Comparison of ENCODE assay signal across 8 cellular contexts in genomic region chr13:24680258-24680920, GRCh38. TPM values are rescaled to one million over a fixed set of nuclear protein-coding genes. Genes with fewer than 3 reads are reported as not detected.
DNase-seq lines count a peak whose midpoint lies in the region; ATAC-seq lines count a peak whose summit lies in the region.

Gene ATP12A (plus strand): TSS chr13:24680408. CDS start chr13:24680744, 336 bp downstream.

- H3K4me1 Mint-ChIP-seq in stimulated activated memory B cell treated with anti-CD40 and anti-IgM and Interleukin-4, amounts not matched to agents 10 μg/mL and 1 μg/mL and 100 μg/mL, for 72 hours, result peaks cover 25% of the 10 kb centered on the region

- H3K4me3 Mint-ChIP-seq in stimulated activated memory B cell treated with anti-CD40 and anti-IgM and Interleukin-4, amounts not matched to agents 10 μg/mL and 1 μg/mL and 100 μg/mL, for 72 hours, result peak within 1 kb of the TSS; percentile 65

- peaks cover 80% of the 10 kb centered on the region for H3K27me3 Mint-ChIP-seq in stimulated activated memory B cell treated with anti-CD40 and anti-IgM and Interleukin-4, amounts not matched to agents 10 μg/mL and 1 μg/mL and 100 μg/mL, for 72 hours

- peaks cover 3% of the 10 kb centered on the region for H3K9me3 Mint-ChIP-seq in stimulated activated memory B cell treated with anti-CD40 and anti-IgM and Interleukin-4, amounts not matched to agents 10 μg/mL and 1 μg/mL and 100 μg/mL, for 72 hours

- H3K9me3 ChIP-seq in MG63, result no peaks in the 10 kb centered on the region

- H3K4me3 ChIP-seq in MG63, result peak within 1 kb of the TSS; percentile 25; the same call in 1 of the 2 replicates

- no peak within 1 kb of the TSS for H3K27ac Mint-ChIP-seq in stimulated activated memory B cell treated with anti-CD40 and anti-IgM and Interleukin-4, amounts not matched to agents 10 μg/mL and 1 μg/mL and 100 μg/mL, for 72 hours

- peaks cover 11% of the 10 kb centered on the region for H3K27me3 ChIP-seq in MG63

- peak; percentile 49 for ATAC-seq in stimulated activated memory B cell treated with anti-CD40 and anti-IgM and Interleukin-4, amounts not matched to agents 10 μg/mL and 1 μg/mL and 100 μg/mL, for 72 hours

- no peaks in the 10 kb centered on the region for H3K36me3 Mint-ChIP-seq in stimulated activated memory B cell treated with anti-CD40 and anti-IgM and Interleukin-4, amounts not matched to agents 10 μg/mL and 1 μg/mL and 100 μg/mL, for 72 hours

- no peaks in the 10 kb centered on the region for H3K36me3 ChIP-seq in MG63

- DNase-seq in AG20443 (ENCODE audit: low spot score) (peak; percentile 32), MG63 (peak; percentile 31), islet precursor cell (peak; percentile 79), SHP77 (lab: John Stamatoyannopoulos, UW) (no peak), SK-N-DZ (ENCODE audit: low spot score) (no peak), NCI-H1694 treated with DMSO at 0.1 percent for 48 hours (lab: John Stamatoyannopoulos, UW) (no peak)
- DNase-seq in activated gamma-delta T cell treated with anti-CD3 and anti-CD28 coated beads, Interleukin-2, amount 50 U/mL, for 16 hours (ENCODE audit: low read depth), result peak; percentile 22

RNA-seq across cellular contexts. Expression of gene ATP12A, which starts in this region (rescaled TPM):
- total RNA-seq in MG63 (2014; rRNA removed; shearing (Covaris generic); ENCODE audit: low replicate concordance), result not detected in 2 replicates
- polyA plus RNA-seq in SK-N-DZ (2014; cell fraction: cytosol; rRNA removed), result 0.18 TPM in 1 of 2 replicates, not detected in the other
- 0.03 TPM in 1 of 2 replicates, not detected in the other for polyA plus RNA-seq in SK-N-DZ (2014; cell fraction: nucleus; rRNA removed)

Comparison
In these comparisons a context has a peak if more than half of its experiments do, and no peak if none do; other contexts are left out.
1. Peak in DNase-seq and H3K4me3 ChIP-seq in MG63; RNA of the gene not detected or under 1 TPM.
2. DNase-seq: peak in AG20443 (single experiment), activated gamma-delta T cell treated with anti-CD3 and anti-CD28 coated beads, Interleukin-2, amount 50 U/mL, for 16 hours (single experiment) and islet precursor cell (single experiment); none in SHP77 (0 of 2), SK-N-DZ (single experiment) and NCI-H1694 treated with DMSO at 0.1 percent for 48 hours (single experiment).